ENCODE assay signal across 22 cellular contexts in the genomic region with DNA sequence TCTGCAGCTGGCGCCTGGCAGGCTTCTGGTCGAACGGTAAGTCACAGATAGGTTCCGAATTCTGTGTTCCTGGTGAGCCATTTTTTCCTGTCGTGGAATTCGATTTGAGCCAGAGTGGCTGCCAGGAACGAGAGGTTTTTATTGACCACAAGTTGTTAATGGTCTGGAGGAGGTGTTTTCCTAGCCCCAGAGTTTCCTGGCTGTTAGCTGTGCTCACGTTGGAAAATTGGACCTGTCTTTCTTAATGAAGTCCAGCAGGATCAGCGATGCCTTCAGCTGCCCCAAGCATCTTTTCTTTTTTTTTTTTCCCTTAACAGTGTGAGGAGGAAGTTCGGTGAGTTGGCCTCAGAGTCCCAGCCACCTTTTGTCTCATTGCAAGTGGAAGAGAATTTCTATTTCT.
DNase-seq lines count a peak whose midpoint lies in the region; ATAC-seq and TF ChIP-seq lines count a peak whose summit lies in the region.
"Had no signal": no experiment of that assay in that cellular context is flagged by ENCODE, and none has a peak within 500 bp of the region (broad histone marks: within the 10 kb centered on the region; RNA-seq: fewer than 3 reads in every experiment).

No MANE protein-coding gene starts in this region.

- H3K4me1 ChIP-seq in ascending aorta: peaks cover 24 to 39% of the 10 kb centered on the region in 2 donors
- H3K4me1 ChIP-seq in right atrium auricular region: peaks cover 0 to 38% of the 10 kb centered on the region in 2 donors
- H3K4me1 ChIP-seq in rectal smooth muscle tissue (ENCODE audit: control insufficient read depth, insufficient read depth, low read length): peaks cover 60% of the 10 kb centered on the region
- peaks cover 0 to 19% (median under 1%) of the 10 kb centered on the region in 6 donors for H3K4me1 ChIP-seq in spleen

- no peak overlapping the region for H3K9ac ChIP-seq in rectal smooth muscle tissue (ENCODE audit: low read length)

- H3K27me3 ChIP-seq in ascending aorta: no peaks in the 10 kb centered on the region
- H3K27me3 ChIP-seq in right atrium auricular region: no peaks in the 10 kb centered on the region
- H3K27me3 ChIP-seq in rectal smooth muscle tissue (ENCODE audit: control insufficient read depth, insufficient read depth, low read length): no peaks in the 10 kb centered on the region
- H3K27me3 ChIP-seq in spleen (replicated peaks in 1 of 7): peaks cover 0 to 7% (median 0%) of the 10 kb centered on the region in 7 donors
- H3K27me3 ChIP-seq: BE2C, tibial artery had no signal

- H3K4me3 ChIP-seq in AG10803 (ENCODE audit: low read length) (no peak overlapping the region), ascending aorta (no peak overlapping the region), right atrium auricular region (no peak overlapping the region), rectal smooth muscle tissue (ENCODE audit: low read length) (no peak overlapping the region), spleen (no peak overlapping the region)
- H3K4me3 ChIP-seq: mucosa of descending colon, tibial artery had no signal

- 61 to 76% (median 71%) methylated on average over 10 of the region's 10 CpGs for WGBS in spleen, 5 donors

- H3K36me3 ChIP-seq in ascending aorta (peaks cover 22 to 29% of the 10 kb centered on the region in 2 donors), right atrium auricular region (peaks cover 9% of the 10 kb centered on the region), rectal smooth muscle tissue (ENCODE audit: control insufficient read depth, insufficient read depth, low read length) (peaks cover 17% of the 10 kb centered on the region), spleen (peaks cover 0 to 28% (median 0%) of the 10 kb centered on the region in 6 donors)
- H3K36me3 ChIP-seq: BE2C had no signal

- DNase-seq in AG10803 (ENCODE audit: low read depth): peak; percentile 43
- DNase-seq in ascending aorta (ENCODE audit: low spot score in 2 of 2): no peak
- DNase-seq in right atrium auricular region (ENCODE audit: low spot score): no peak
- no peak for DNase-seq in spleen
- no peak for DNase-seq in dermis blood vessel endothelial cell
- no peak for DNase-seq in activated naive CD4-positive, alpha-beta T cell treated with Interleukin-2 at 50 U/mL for 16 hours
- DNase-seq: activated CD4-positive, alpha-beta memory T cell treated with anti-CD3 and anti-CD28 coated beads, Interleukin-2, amount 10 ng/mL, durations not matched to agents 7 days and 5 days; activated CD8-positive, alpha-beta memory T cell treated with anti-CD3 and anti-CD28 coated beads, Interleukin-2, amount 50 U/mL, for 48 hours; amygdala; BE2C; CD8-positive, alpha-beta memory T cell; central memory CD4-positive, alpha-beta T cell; DMS 273 treated with DMSO at 0.1 percent for 48 hours; NCI-H1092 treated with DMSO at 0.1 percent for 48 hours; NCI-H2029; posterior cingulate gyrus; T-helper 17 cell; tibial artery had no signal

- H3K27ac ChIP-seq in ascending aorta (peak overlapping the region; percentile 48 to 94), right atrium auricular region (peak overlapping the region; percentile 43 to 86), rectal smooth muscle tissue (ENCODE audit: low read depth, low read length) (peak overlapping the region; percentile 99), spleen (no peak overlapping the region)

- no peaks in the 10 kb centered on the region for H3K9me3 ChIP-seq in ascending aorta
- H3K9me3 ChIP-seq in right atrium auricular region: no peaks in the 10 kb centered on the region
- no peaks in the 10 kb centered on the region for H3K9me3 ChIP-seq in spleen
- H3K9me3 ChIP-seq: BE2C, mucosa of descending colon, tibial artery had no signal

- ATAC-seq in GM21717 (IDR thresholded peaks at IDR 0.05; ENCODE audit: unreplicated experiment): no peak
- ATAC-seq: activated CD4-positive, CD25-positive, alpha-beta regulatory T cell treated with anti-CD3 and anti-CD28 coated beads, Interleukin-2, amount 50 U/mL, for 24 hours; mucosa of descending colon; T-helper 17 cell had no signal

- intact Hi-C loops in ascending aorta (cut with DNase I): no loop called here
- intact Hi-C loops in spleen (cut with DNase I; ENCODE audit: low total_unique reads): no loop called here

- no peak for TF ChIP-seq POLR2A in spleen (IDR thresholded peaks at IDR 0.05)

- no peak for TF ChIP-seq CTCF in AG10803 (conservative IDR thresholded peaks at IDR 0.05; ENCODE audit: low read length)
- no peak for TF ChIP-seq CTCF in ascending aorta (IDR thresholded peaks at IDR 0.05)
- TF ChIP-seq CTCF in right atrium auricular region (IDR thresholded peaks at IDR 0.05): no peak
- TF ChIP-seq CTCF in spleen (IDR thresholded peaks at IDR 0.05 in 8 of 11, conservative IDR thresholded peaks at IDR 0.05 in 3 of 11): no peak

Comparison
In these comparisons a context has a peak if more than half of its experiments do, and no peak if none do; other contexts are left out.
1. H3K27ac ChIP-seq: peak in ascending aorta (2 of 2), right atrium auricular region (2 of 2) and rectal smooth muscle tissue (single experiment); none in spleen (0 of 8).